Comparison of ENCODE assay signal across 19 cellular contexts in the genomic region with DNA sequence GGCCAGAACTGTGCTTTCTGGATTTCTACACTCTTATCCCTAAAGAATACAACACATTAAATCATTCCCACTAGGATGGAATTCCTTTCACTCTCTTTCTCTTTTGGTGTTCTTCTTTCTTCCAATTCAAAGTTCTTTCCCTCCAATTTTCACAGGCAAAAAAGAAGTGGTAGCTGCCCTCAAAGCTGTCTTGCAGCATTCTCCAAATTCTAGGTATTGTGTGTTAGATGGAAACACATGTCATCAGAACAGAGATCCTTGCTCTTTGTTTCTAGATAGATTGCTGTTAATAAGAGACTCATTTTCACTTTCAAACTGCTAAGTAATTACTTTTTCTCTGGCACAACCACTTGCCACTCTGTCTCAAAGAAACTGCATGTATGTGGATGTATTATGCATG. TPM values are rescaled to one million over a fixed set of nuclear protein-coding genes. Genes with fewer than 3 reads are reported as not detected.
A peak's percentile ranks its signal among the peaks of the same experiment; 100 is the strongest.
DNase-seq lines count a peak whose midpoint lies in the region; ATAC-seq, FAIRE-seq and TF ChIP-seq lines count a peak whose summit lies in the region.
"Had no signal": no experiment of that assay in that cellular context is flagged by ENCODE, and none has a peak within 500 bp of the region (broad histone marks: within the 10 kb centered on the region; RNA-seq: fewer than 3 reads in every experiment).

No MANE protein-coding gene starts in this region.

- no peak overlapping the region for H3K4ac ChIP-seq in IMR-90 (ENCODE audit: low read depth, low read length)

- no peak overlapping the region for H2AFZ ChIP-seq in IMR-90 (replicated peaks; ENCODE audit: low read length, poor library complexity)
- H2AFZ ChIP-seq in keratinocyte (ENCODE audit: control insufficient read depth, low read length), result no peak overlapping the region

- intact Hi-C loops in IMR-90 (cut with micrococcal nuclease) (no loop called here), lower leg skin (cut with DNase I; ENCODE audit: low total_unique reads) (no loop called here)
- intact Hi-C loops in activated T-helper 2 cell treated with anti-CD3 and anti-CD28 coated beads, Interferon-gamma antibody, Interleukin-2, Interleukin-4, amounts not matched to agents 10 μg/mL and 5 μg/mL and 100 μg/mL, durations not matched to agents 14 hours and 24 hours and 36 hours (cut with micrococcal nuclease), result no loop called here

- peak overlapping the region in 4 of 5 experiments; percentile 22 to 94 (median 92) for H3K27ac Mint-ChIP-seq in brain
- no peak overlapping the region for H3K27ac Mint-ChIP-seq in WTC11
- no peak overlapping the region for H3K27ac Mint-ChIP-seq in activated T-helper 2 cell treated with anti-CD3 and anti-CD28 coated beads, Interferon-gamma antibody, Interleukin-2, Interleukin-4, amounts not matched to agents 10 μg/mL and 5 μg/mL and 100 μg/mL, durations not matched to agents 14 hours and 24 hours and 36 hours
- H3K27ac Mint-ChIP-seq: activated CD4-positive, alpha-beta memory T cell treated with anti-CD3 and anti-CD28 coated beads, Interleukin-2, amount 10 ng/mL, durations not matched to agents 7 days and 5 days; progenitor cell of endocrine pancreas had no signal

- H3K4me1 ChIP-seq in A549, result peaks cover 23% of the 10 kb centered on the region
- peaks cover 2% of the 10 kb centered on the region; the same call in 1 of the 2 replicates for H3K4me1 ChIP-seq in IMR-90 (ENCODE audit: control insufficient read depth, insufficient read depth, low read length)
- peaks cover 13% of the 10 kb centered on the region for H3K4me1 ChIP-seq in keratinocyte (ENCODE audit: control insufficient read depth, extremely low read depth, insufficient read depth, low read length)
- H3K4me1 ChIP-seq: BLaER1, body of pancreas had no signal

- TF ChIP-seq CTCF in A549 (IDR thresholded peaks at IDR 0.05) (no peak), IMR-90 (conservative IDR thresholded peaks at IDR 0.05; ENCODE audit: low read depth, low read length) (no peak), brain (conservative IDR thresholded peaks at IDR 0.05) (no peak), keratinocyte (optimal IDR thresholded peaks at IDR 0.05 in 1 of 3, IDR thresholded peaks at IDR 0.05 in 1 of 3, conservative IDR thresholded peaks at IDR 0.05 in 1 of 3; ENCODE audit: extremely low read depth in 1 of 3, insufficient read depth in 2 of 3, low read length in 3 of 3) (no peak), lower leg skin (IDR thresholded peaks at IDR 0.05) (no peak), WTC11 (IDR thresholded peaks at IDR 0.05) (no peak)

- H4K20me1 ChIP-seq in IMR-90 (ENCODE audit: insufficient read depth, low read length) (no peaks in the 10 kb centered on the region), keratinocyte (ENCODE audit: control insufficient read depth, extremely low read depth, insufficient read depth, low read length) (no peaks in the 10 kb centered on the region)
- H4K20me1 ChIP-seq: BLaER1 had no signal

- H3K9me3 Mint-ChIP-seq in brain, result peaks cover 0 to 5% (median 0%) of the 10 kb centered on the region in 5 experiments
- peaks cover 9% of the 10 kb centered on the region; the same call in 1 of the 2 replicates for H3K9me3 Mint-ChIP-seq in WTC11
- H3K9me3 Mint-ChIP-seq in activated T-helper 2 cell treated with anti-CD3 and anti-CD28 coated beads, Interferon-gamma antibody, Interleukin-2, Interleukin-4, amounts not matched to agents 10 μg/mL and 5 μg/mL and 100 μg/mL, durations not matched to agents 14 hours and 24 hours and 36 hours, result no peaks in the 10 kb centered on the region
- H3K9me3 Mint-ChIP-seq: activated CD4-positive, alpha-beta memory T cell treated with anti-CD3 and anti-CD28 coated beads, Interleukin-2, amount 10 ng/mL, durations not matched to agents 7 days and 5 days had no signal

- H3K27me3 Mint-ChIP-seq in brain, result no peaks in the 10 kb centered on the region
- H3K27me3 Mint-ChIP-seq in WTC11 (ENCODE audit: low read depth), result no peaks in the 10 kb centered on the region
- no peaks in the 10 kb centered on the region for H3K27me3 Mint-ChIP-seq in activated T-helper 2 cell treated with anti-CD3 and anti-CD28 coated beads, Interferon-gamma antibody, Interleukin-2, Interleukin-4, amounts not matched to agents 10 μg/mL and 5 μg/mL and 100 μg/mL, durations not matched to agents 14 hours and 24 hours and 36 hours (ENCODE audit: low read depth)
- H3K27me3 Mint-ChIP-seq: activated CD4-positive, alpha-beta memory T cell treated with anti-CD3 and anti-CD28 coated beads, Interleukin-2, amount 10 ng/mL, durations not matched to agents 7 days and 5 days; progenitor cell of endocrine pancreas had no signal

- no peak overlapping the region for H3K18ac ChIP-seq in IMR-90 (ENCODE audit: low read depth, low read length)

- POLR2A ChIA-PET in A549 (lab: Yijun Ruan, JAX) (interaction anchor here (1.0 kb wide), 1 partner anchor 27 kb away, joined by 4 read pairs; no protein-coding TSS in a partner anchor), IMR-90 (lab: Charles Lee; ENCODE audit: unreplicated experiment) (no interaction called here), WTC11 (lab: Charles Lee) (interaction anchor here (0.7 kb wide), 1 partner anchor 205 kb away, joined by 3 read pairs; no protein-coding TSS in a partner anchor)

- peak overlapping the region in 4 of 5 experiments; percentile 18 to 74 (median 60) for H3K4me3 Mint-ChIP-seq in brain
- no peak overlapping the region for H3K4me3 Mint-ChIP-seq in WTC11
- H3K4me3 Mint-ChIP-seq in activated T-helper 2 cell treated with anti-CD3 and anti-CD28 coated beads, Interferon-gamma antibody, Interleukin-2, Interleukin-4, amounts not matched to agents 10 μg/mL and 5 μg/mL and 100 μg/mL, durations not matched to agents 14 hours and 24 hours and 36 hours (ENCODE audit: low read depth), result no peak overlapping the region
- H3K4me3 Mint-ChIP-seq: activated CD4-positive, alpha-beta memory T cell treated with anti-CD3 and anti-CD28 coated beads, Interleukin-2, amount 10 ng/mL, durations not matched to agents 7 days and 5 days had no signal

- H3K9me3 ChIP-seq in A549, result no peaks in the 10 kb centered on the region
- H3K9me3 ChIP-seq in IMR-90 (ENCODE audit: control insufficient read depth, insufficient read depth, low read length), result no peaks in the 10 kb centered on the region
- no peaks in the 10 kb centered on the region for H3K9me3 ChIP-seq in keratinocyte (ENCODE audit: control insufficient read depth, low read depth, low read length)
- H3K9me3 ChIP-seq: BLaER1, body of pancreas had no signal

- H3K4me2 ChIP-seq in A549 (peak overlapping the region; percentile 52), IMR-90 (ENCODE audit: low read depth, low read length) (peak overlapping the region; percentile 39; the same call in 1 of the 2 replicates), keratinocyte (ENCODE audit: control insufficient read depth, extremely low read depth, insufficient read depth, low read depth, low read length) (peak overlapping the region; percentile 68)
- H3K4me2 ChIP-seq: BLaER1 had no signal

- no peak overlapping the region for H2AK5ac ChIP-seq in IMR-90 (ENCODE audit: low read depth, low read length)

- 0 out of 3 replicates have a peak overlapping the region, but pooled peaks have one; percentile 19 for H2BK15ac ChIP-seq in IMR-90 (ENCODE audit: low read depth, low read length)

- H3K9ac ChIP-seq in IMR-90 (ENCODE audit: low read depth, low read length) (no peak overlapping the region), keratinocyte (ENCODE audit: control insufficient read depth, extremely low read depth, insufficient read depth, low read length) (no peak overlapping the region)
- H3K9ac ChIP-seq: BLaER1 had no signal

- H3K36me3 ChIP-seq in IMR-90 (ENCODE audit: control insufficient read depth, insufficient read depth, low read length) (0 out of 2 replicates have a peak, but pooled peaks cover 2% of the 10 kb centered on the region), keratinocyte (ENCODE audit: control insufficient read depth in 2 of 2, extremely low read depth in 1 of 2, insufficient read depth in 2 of 2, low read length in 2 of 2) (peaks cover 0 to 5% of the 10 kb centered on the region in 2 experiments)
- H3K36me3 ChIP-seq: BLaER1 had no signal

- H2BK20ac ChIP-seq in IMR-90 (ENCODE audit: low read depth, low read length), result no peak overlapping the region

- TF ChIP-seq RAD21 in A549 (conservative IDR thresholded peaks at IDR 0.05 in 1 of 2, IDR thresholded peaks at IDR 0.05 in 1 of 2) (no peak), IMR-90 (IDR thresholded peaks at IDR 0.05; ENCODE audit: low read length) (no peak)

- no peak overlapping the region for H4K5ac ChIP-seq in IMR-90 (ENCODE audit: low read depth, low read length)

- TF ChIP-seq POLR2A in A549 (IDR thresholded peaks at IDR 0.05; ENCODE audit: low read length) (no peak), IMR-90 (IDR thresholded peaks at IDR 0.05; ENCODE audit: low read depth, low read length) (no peak), lower leg skin (IDR thresholded peaks at IDR 0.05) (no peak)

- CTCF ChIA-PET in A549 (lab: Yijun Ruan, JAX) (interaction anchor here (0.8 kb wide), 1 partner anchor 17 kb away, joined by 3 read pairs; no protein-coding TSS in a partner anchor), IMR-90 (lab: Yijun Ruan, JAX) (interaction anchor here (0.6 kb wide), 1 partner anchor 70 kb away, joined by 5 read pairs; no protein-coding TSS in a partner anchor), WTC11 (lab: Charles Lee) (interaction anchor here (0.6 kb wide), 1 partner anchor 258 kb away, joined by 3 read pairs; no protein-coding TSS in a partner anchor)

- FAIRE-seq in A549 (lab: Jason Lieb, UNC), result no peak
- peak; percentile 20 for FAIRE-seq in keratinocyte (lab: Jason Lieb, UNC)
- FAIRE-seq: colon, GM18507 had no signal

- H3K4me3 ChIP-seq in A549 (no peak overlapping the region), IMR-90 (ENCODE audit: insufficient read depth, low read depth, low read length) (no peak overlapping the region), keratinocyte (ENCODE audit: control insufficient read depth in 2 of 3, extremely low read depth in 1 of 3, insufficient read depth in 2 of 3, low read depth in 1 of 3, low read length in 3 of 3) (no peak overlapping the region), lower leg skin (ENCODE audit: low read depth, poor library complexity, severe bottlenecking) (no peak overlapping the region)
- H3K4me3 ChIP-seq: BLaER1, body of pancreas had no signal

- no peak for TF ChIP-seq EP300 in A549 (IDR thresholded peaks at IDR 0.05)

- H3K27me3 ChIP-seq in IMR-90 (ENCODE audit: control insufficient read depth, insufficient read depth, low read length) (no peaks in the 10 kb centered on the region), keratinocyte (ENCODE audit: control insufficient read depth, extremely low read depth, insufficient read depth, low read length) (no peaks in the 10 kb centered on the region)
- H3K27me3 ChIP-seq: BLaER1, body of pancreas had no signal

- dilution Hi-C loops in IMR-90 (cut with HindIII; ENCODE audit: low sequenced_read_pairs, unreplicated experiment), result no loop called here
- dilution Hi-C loops in keratinocyte (cut with MboI; ENCODE audit: extremely low pct_ligation_motif_present, low sequenced_read_pairs), result no loop called here

- no peak overlapping the region for H4K8ac ChIP-seq in IMR-90 (ENCODE audit: low read depth in 2 of 2, low read length in 2 of 2)

- H3K36me3 Mint-ChIP-seq in brain (peaks cover 21% of the 10 kb centered on the region), WTC11 (0 out of 2 replicates have a peak, but pooled peaks cover 5% of the 10 kb centered on the region)
- H3K36me3 Mint-ChIP-seq in activated T-helper 2 cell treated with anti-CD3 and anti-CD28 coated beads, Interferon-gamma antibody, Interleukin-2, Interleukin-4, amounts not matched to agents 10 μg/mL and 5 μg/mL and 100 μg/mL, durations not matched to agents 14 hours and 24 hours and 36 hours (ENCODE audit: low read depth), result no peaks in the 10 kb centered on the region

- H3K79me2 ChIP-seq in keratinocyte (ENCODE audit: control insufficient read depth, insufficient read depth, low read length), result peaks cover 11% of the 10 kb centered on the region

- no TSS peak for BruUV-seq in IMR-90 (replicated peaks; lab: Mats Ljungman, UMichigan)

- in situ Hi-C loops in IMR-90 (cut with MboI; ENCODE audit: low sequenced_read_pairs), result no loop called here

- H4K91ac ChIP-seq in IMR-90 (ENCODE audit: insufficient read depth, low read depth, low read length), result no peak overlapping the region

- H2BK5ac ChIP-seq in IMR-90 (ENCODE audit: low read depth, low read length, poor library complexity, severe bottlenecking), result no peak overlapping the region

- DNase-seq in A549 (ENCODE audit: low read depth in 1 of 2, low spot score in 1 of 2), result no peak
- DNase-seq in IMR-90, result no peak
- DNase-seq in keratinocyte (ENCODE audit: low read depth, low spot score), result no peak
- DNase-seq in lower leg skin (ENCODE audit: low spot score in 2 of 2), result no peak
- no peak for DNase-seq in WTC11 (ENCODE audit: low spot score)
- DNase-seq in NCI-H2107 treated with DMSO at 0.1 percent for 48 hours (lab: John Stamatoyannopoulos, UW; ENCODE audit: unreplicated experiment), result no peak
- no peak for DNase-seq in activated T-helper 2 cell treated with anti-CD3 and anti-CD28 coated beads, Interferon-gamma antibody, Interleukin-2, Interleukin-4, amounts not matched to agents 10 μg/mL and 5 μg/mL and 100 μg/mL, durations not matched to agents 14 hours and 24 hours and 36 hours (ENCODE audit: low spot score)
- DNase-seq: ACHN; activated CD4-positive, alpha-beta memory T cell treated with anti-CD3 and anti-CD28 coated beads, Interleukin-2, amount 10 ng/mL, durations not matched to agents 7 days and 5 days; activated CD4-positive, CD25-positive, alpha-beta regulatory T cell; activated effector memory CD4-positive, alpha-beta T cell treated with Interleukin-2 at 50 U/mL for 16 hours; body of pancreas; Kasumi-1; NCI-H2227 treated with DMSO at 0.1 percent for 48 hours had no signal

- no peaks in the 10 kb centered on the region for H3K79me1 ChIP-seq in IMR-90 (ENCODE audit: low read depth in 1 of 2, low read length in 2 of 2)

- no peak overlapping the region for H2BK120ac ChIP-seq in IMR-90 (ENCODE audit: low read depth, low read length)

- H3K27ac ChIP-seq in A549, result peak overlapping the region in 1 of 2 experiments; percentile 38; a peak in 1 of 6 replicates
- no peak overlapping the region for H3K27ac ChIP-seq in IMR-90 (ENCODE audit: insufficient read depth, low read length)
- H3K27ac ChIP-seq in keratinocyte (ENCODE audit: control insufficient read depth, insufficient read depth, low read length), result no peak overlapping the region
- H3K27ac ChIP-seq: BLaER1, body of pancreas had no signal

- H3K4me1 Mint-ChIP-seq in brain (peaks cover 76% of the 10 kb centered on the region), WTC11 (peaks cover 18% of the 10 kb centered on the region)
- no peaks in the 10 kb centered on the region for H3K4me1 Mint-ChIP-seq in activated T-helper 2 cell treated with anti-CD3 and anti-CD28 coated beads, Interferon-gamma antibody, Interleukin-2, Interleukin-4, amounts not matched to agents 10 μg/mL and 5 μg/mL and 100 μg/mL, durations not matched to agents 14 hours and 24 hours and 36 hours (ENCODE audit: low read depth)
- H3K4me1 Mint-ChIP-seq: activated CD4-positive, alpha-beta memory T cell treated with anti-CD3 and anti-CD28 coated beads, Interleukin-2, amount 10 ng/mL, durations not matched to agents 7 days and 5 days had no signal

- no peak overlapping the region for H3K56ac ChIP-seq in IMR-90 (ENCODE audit: extremely low read depth, insufficient read depth, low read length)

- no peak overlapping the region for H2AK9ac ChIP-seq in IMR-90 (replicated peaks; ENCODE audit: low read depth, low read length, poor library complexity)

- 0 out of 2 replicates have a peak, but pooled peaks cover 3% of the 10 kb centered on the region for H3K9me1 ChIP-seq in IMR-90 (ENCODE audit: insufficient read depth, low read length)
- H3K9me1 ChIP-seq in keratinocyte (ENCODE audit: control insufficient read depth, extremely low read depth, insufficient read depth, low read length), result no peaks in the 10 kb centered on the region

- no peak; a peak in 1 of 6 replicates for ATAC-seq in A549
- no peak for ATAC-seq in IMR-90 (ENCODE audit: low read depth)
- no peak for ATAC-seq in WTC11
- ATAC-seq: body of pancreas had no signal

- H3K14ac ChIP-seq in IMR-90 (replicated peaks; ENCODE audit: low read depth, low read length), result no peak overlapping the region

- no peak overlapping the region for H3K23ac ChIP-seq in IMR-90 (ENCODE audit: low read depth, low read length)

RNA-seq across cellular contexts. Expression of gene SHTN1, which starts 31.0 kb away (rescaled TPM):
- polyA plus RNA-seq in A549 (2011; rRNA removed) (44.2 and 63.1 TPM in 2 replicates), A549 (2017; fragmentation: RNase III; extraction: RNeasy Plus Mini Kit Qiagen cat#74134 plus additional on column Dnase treatment) (21.7 to 25.1 TPM (median 23.6 TPM) in 3 replicates), IMR-90 (2012; rRNA removed) (1.9 and 2.3 TPM in 2 replicates), brain (ENCODE audit: insufficient read depth, low read depth, low replicate concordance) (56.0 TPM), keratinocyte (11.5 to 21.3 TPM (median 16.0 TPM) in 3 replicates)
- polyA plus RNA-seq in A549 (2012; cell fraction: cytosol; rRNA removed), result 8.4 and 8.8 TPM in 2 replicates
- 7.3 and 14.2 TPM in 2 replicates for polyA plus RNA-seq in A549 (2012; cell fraction: nucleus; rRNA removed)
- 12.0 and 14.8 TPM in 2 replicates for polyA minus RNA-seq in A549 (2011; rRNA and poly(A)+ RNA removed)
- total RNA-seq in IMR-90 (2012; rRNA removed) (0.54 and 1.4 TPM in 2 replicates), lower leg skin (10 to 100 TPM; 13.7 to 23.1 (median 16.8) TPM), WTC11 (2021) (9.9 to 11.2 TPM (median 11.0 TPM) in 3 replicates)
- polyA plus RNA-seq in IMR-90 (2012; cell fraction: cytosol; rRNA removed), result 0.23 and 0.28 TPM in 2 replicates
- 1.1 and 15.5 TPM in 2 replicates for polyA plus RNA-seq in IMR-90 (2012; cell fraction: nucleus; rRNA removed; ENCODE audit: low replicate concordance)
- polyA plus RNA-seq in keratinocyte (2011; ENCODE audit: low read depth), result 20.1 TPM
- 10.1 and 15.3 TPM in 2 replicates for polyA plus RNA-seq in keratinocyte (2011; cell fraction: cytosol; rRNA removed)
- 31.6 and 45.1 TPM in 2 replicates for polyA plus RNA-seq in keratinocyte (2011; cell fraction: nucleus; rRNA removed)
- polyA plus RNA-seq in keratinocyte (2012; ENCODE audit: low replicate concordance), result 8.2 and 20.2 TPM in 2 replicates
- 2.8 to 11.9 TPM (median 3.2 TPM) in 3 replicates for polyA minus RNA-seq in keratinocyte
- polyA minus RNA-seq in keratinocyte (2011; cell fraction: cytosol; rRNA and poly(A)+ RNA removed), result 4.8 TPM
- 7.5 and 20.6 TPM in 2 replicates for polyA minus RNA-seq in keratinocyte (2011; cell fraction: nucleus; rRNA and poly(A)+ RNA removed)
- not detected in 2 replicates for total RNA-seq in activated T-helper 2 cell treated with anti-CD3 and anti-CD28 coated beads, Interferon-gamma antibody, Interleukin-2, Interleukin-4, amounts not matched to agents 10 μg/mL and 5 μg/mL and 100 μg/mL, durations not matched to agents 14 hours and 24 hours and 36 hours

Comparison
In these comparisons a context has a peak if more than half of its experiments do, and no peak if none do; other contexts are left out.
1. H3K27ac Mint-ChIP-seq: peak in brain (4 of 5); none in WTC11 (single experiment) and activated T-helper 2 cell treated with anti-CD3 and anti-CD28 coated beads, Interferon-gamma antibody, Interleukin-2, Interleukin-4, amounts not matched to agents 10 μg/mL and 5 μg/mL and 100 μg/mL, durations not matched to agents 14 hours and 24 hours and 36 hours (single experiment).
2. H3K4me3 Mint-ChIP-seq: peak in brain (4 of 5); none in WTC11 (single experiment) and activated T-helper 2 cell treated with anti-CD3 and anti-CD28 coated beads, Interferon-gamma antibody, Interleukin-2, Interleukin-4, amounts not matched to agents 10 μg/mL and 5 μg/mL and 100 μg/mL, durations not matched to agents 14 hours and 24 hours and 36 hours (single experiment).
3. Peak in every context shown above with its lines, with median percentiles within 50 percentile points of each other: H3K4me2 ChIP-seq.